ENCODE assay signal across 5 cellular contexts in genomic region chr3:118277803-118278202, GRCh38.
"Had no signal": no experiment of that assay in that cellular context is flagged by ENCODE, and none has a peak within 500 bp of the region (broad histone marks: within the 10 kb centered on the region; RNA-seq: fewer than 3 reads in every experiment).

No MANE protein-coding gene starts in this region.

- H3K4me3 ChIP-seq: K562 had no signal

- ATAC-seq: HepG2, K562 had no signal

- DNase-seq: IMR-90, KBM-7 had no signal

- H3K27ac ChIP-seq: HL-60 had no signal
